In genomic region chr18:46756559-46757201, GRCh38 we compare ENCODE assay signal across 9 cellular contexts. TPM values are rescaled to one million over a fixed set of nuclear protein-coding genes. Genes with fewer than 3 reads are reported as not detected.
DNase-seq lines count a peak whose midpoint lies in the region; ATAC-seq, FAIRE-seq and TF ChIP-seq lines count a peak whose summit lies in the region.
"Had no signal": no experiment of that assay in that cellular context is flagged by ENCODE, and none has a peak within 500 bp of the region (broad histone marks: within the 10 kb centered on the region; RNA-seq: fewer than 3 reads in every experiment).

ST8SIA5 (minus strand) TSS chr18:46757053; CDS start chr18:46756508, 545 bp downstream.

- H3K4me1 Mint-ChIP-seq in activated naive CD8-positive, alpha-beta T cell treated with anti-CD3 and anti-CD28 coated beads, Interleukin-2, amount 50 U/mL, for 24 hours = peaks cover 13% of the 10 kb centered on the region

- H3K9me3 Mint-ChIP-seq in activated naive CD8-positive, alpha-beta T cell treated with anti-CD3 and anti-CD28 coated beads, Interleukin-2, amount 50 U/mL, for 24 hours = no peaks in the 10 kb centered on the region

- H3K9ac ChIP-seq in keratinocyte (ENCODE audit: control insufficient read depth, extremely low read depth, insufficient read depth, low read length) (no peak within 1 kb of the TSS), Karpas-422 (ENCODE audit: low read length) (no peak within 1 kb of the TSS)

- no peaks in the 10 kb centered on the region for H3K36me3 Mint-ChIP-seq in activated naive CD8-positive, alpha-beta T cell treated with anti-CD3 and anti-CD28 coated beads, Interleukin-2, amount 50 U/mL, for 24 hours (ENCODE audit: low read depth)

- H2AFZ ChIP-seq in keratinocyte (ENCODE audit: control insufficient read depth, low read length) (no peak within 1 kb of the TSS), Karpas-422 (ENCODE audit: low read length) (no peak within 1 kb of the TSS)

- no peaks in the 10 kb centered on the region for H3K36me3 ChIP-seq in keratinocyte (ENCODE audit: control insufficient read depth in 2 of 2, extremely low read depth in 1 of 2, insufficient read depth in 2 of 2, low read length in 2 of 2)
- no peaks in the 10 kb centered on the region for H3K36me3 ChIP-seq in Karpas-422 (ENCODE audit: insufficient read depth, low read length)

- H3K27ac ChIP-seq in keratinocyte (ENCODE audit: control insufficient read depth, insufficient read depth, low read length) (no peak within 1 kb of the TSS), Karpas-422 (ENCODE audit: low read length) (no peak within 1 kb of the TSS)
- H3K27ac ChIP-seq: epithelial cell of prostate had no signal

- peak; percentile 68 for DNase-seq in ELF-1 (ENCODE audit: low read depth, low spot score)
- peak; percentile 39 for DNase-seq in LHCN-M2 (ENCODE audit: low read depth)
- DNase-seq in activated naive CD8-positive, alpha-beta T cell treated with anti-CD3 and anti-CD28 coated beads, Interleukin-2, amount 50 U/mL, for 24 hours = peak; percentile 12
- no peak for DNase-seq in keratinocyte (ENCODE audit: low read depth, low spot score)
- no peak for DNase-seq in Karpas-422

- no peak for FAIRE-seq in keratinocyte (lab: Jason Lieb, UNC)

- no peak for TF ChIP-seq CTCF in keratinocyte (optimal IDR thresholded peaks at IDR 0.05 in 1 of 3, IDR thresholded peaks at IDR 0.05 in 1 of 3, conservative IDR thresholded peaks at IDR 0.05 in 1 of 3; ENCODE audit: extremely low read depth in 1 of 3, insufficient read depth in 2 of 3, low read length in 3 of 3)

- ATAC-seq in activated naive CD8-positive, alpha-beta T cell treated with anti-CD3 and anti-CD28 coated beads, Interleukin-2, amount 50 U/mL, for 24 hours = no peak
- ATAC-seq in GM21381 (IDR thresholded peaks at IDR 0.05; ENCODE audit: unreplicated experiment) = no peak
- no peak for ATAC-seq in GM18517 (IDR thresholded peaks at IDR 0.05; ENCODE audit: unreplicated experiment)
- no peak for ATAC-seq in HG03095 (IDR thresholded peaks at IDR 0.05; ENCODE audit: unreplicated experiment)

- no peak within 1 kb of the TSS for H3K4me3 ChIP-seq in keratinocyte (ENCODE audit: control insufficient read depth in 2 of 3, extremely low read depth in 1 of 3, insufficient read depth in 2 of 3, low read depth in 1 of 3, low read length in 3 of 3)
- H3K4me3 ChIP-seq in Karpas-422 (ENCODE audit: low read length) = no peak within 1 kb of the TSS

- H3K27ac Mint-ChIP-seq in activated naive CD8-positive, alpha-beta T cell treated with anti-CD3 and anti-CD28 coated beads, Interleukin-2, amount 50 U/mL, for 24 hours = no peak within 1 kb of the TSS

- no peaks in the 10 kb centered on the region for H3K9me1 ChIP-seq in keratinocyte (ENCODE audit: control insufficient read depth, extremely low read depth, insufficient read depth, low read length)

- H3K27me3 Mint-ChIP-seq in activated naive CD8-positive, alpha-beta T cell treated with anti-CD3 and anti-CD28 coated beads, Interleukin-2, amount 50 U/mL, for 24 hours = peaks cover 68% of the 10 kb centered on the region

- H3K27me3 ChIP-seq in keratinocyte (ENCODE audit: control insufficient read depth, extremely low read depth, insufficient read depth, low read length) (peaks cover 72% of the 10 kb centered on the region), Karpas-422 (ENCODE audit: low read length) (no peaks in the 10 kb centered on the region)

- peak within 1 kb of the TSS; percentile 38 for H3K4me3 Mint-ChIP-seq in activated naive CD8-positive, alpha-beta T cell treated with anti-CD3 and anti-CD28 coated beads, Interleukin-2, amount 50 U/mL, for 24 hours

- H3K9me3 ChIP-seq in keratinocyte (ENCODE audit: control insufficient read depth, low read depth, low read length) (no peaks in the 10 kb centered on the region), Karpas-422 (ENCODE audit: low read length) (no peaks in the 10 kb centered on the region)

- H3K4me1 ChIP-seq in keratinocyte (ENCODE audit: control insufficient read depth, extremely low read depth, insufficient read depth, low read length) = no peaks in the 10 kb centered on the region
- H3K4me1 ChIP-seq in Karpas-422 (ENCODE audit: low read length) = peaks cover 21% of the 10 kb centered on the region

- no peaks in the 10 kb centered on the region for H3K9me2 ChIP-seq in Karpas-422 (replicated peaks; ENCODE audit: insufficient read depth, low read length)

- no peaks in the 10 kb centered on the region for H4K20me1 ChIP-seq in keratinocyte (ENCODE audit: control insufficient read depth, extremely low read depth, insufficient read depth, low read length)
- no peaks in the 10 kb centered on the region; the same call in 1 of the 2 replicates for H4K20me1 ChIP-seq in Karpas-422 (ENCODE audit: insufficient read depth, low read depth, low read length)

- peak within 1 kb of the TSS; percentile 41 for H3K4me2 ChIP-seq in keratinocyte (ENCODE audit: control insufficient read depth, extremely low read depth, insufficient read depth, low read depth, low read length)
- H3K4me2 ChIP-seq in Karpas-422 (ENCODE audit: low read depth, low read length, poor library complexity, severe bottlenecking) = no peak within 1 kb of the TSS

- H3K79me2 ChIP-seq in keratinocyte (ENCODE audit: control insufficient read depth, insufficient read depth, low read length) = no peaks in the 10 kb centered on the region
- no peaks in the 10 kb centered on the region for H3K79me2 ChIP-seq in Karpas-422 (ENCODE audit: low read length)

- dilution Hi-C loops in keratinocyte (cut with MboI; ENCODE audit: extremely low pct_ligation_motif_present, low sequenced_read_pairs) = no loop called here

RNA-seq across cellular contexts. Expression of gene ST8SIA5, which starts in this region (rescaled TPM):
- total RNA-seq in LHCN-M2 (2014; rRNA removed) = 1.2 and 2.8 TPM in 2 replicates
- polyA plus RNA-seq in LHCN-M2 (2012) = 0.61 TPM
- polyA plus RNA-seq in keratinocyte = under 0.01 to 0.10 TPM (median 0.02 TPM) in 3 replicates
- not detected for polyA plus RNA-seq in keratinocyte (2011; ENCODE audit: low read depth)
- 0.05 TPM in 1 of 2 replicates, not detected in the other for polyA plus RNA-seq in keratinocyte (2011; cell fraction: cytosol; rRNA removed)
- polyA plus RNA-seq in keratinocyte (2011; cell fraction: nucleus; rRNA removed) = 0.11 and 0.56 TPM in 2 replicates
- 0.13 TPM in 1 of 2 replicates, not detected in the other for polyA plus RNA-seq in keratinocyte (2012; ENCODE audit: low replicate concordance)
- polyA minus RNA-seq in keratinocyte = 0.07 to 0.83 TPM in 2 of 3 replicates, not detected in the other
- not detected for polyA minus RNA-seq in keratinocyte (2011; cell fraction: cytosol; rRNA and poly(A)+ RNA removed)
- polyA minus RNA-seq in keratinocyte (2011; cell fraction: nucleus; rRNA and poly(A)+ RNA removed) = 0.21 TPM in 1 of 2 replicates, not detected in the other
- total RNA-seq in Karpas-422 (2014; rRNA removed; shearing (Covaris generic); ENCODE audit: low replicate concordance) = under 0.01 and 0.25 TPM in 2 replicates

Comparison
In these comparisons a context has a peak if more than half of its experiments do, and no peak if none do; other contexts are left out.
1. DNase-seq: peak in ELF-1 (single experiment), LHCN-M2 (single experiment) and activated naive CD8-positive, alpha-beta T cell treated with anti-CD3 and anti-CD28 coated beads, Interleukin-2, amount 50 U/mL, for 24 hours (single experiment); none in keratinocyte (single experiment) and Karpas-422 (single experiment).